Comparison of ENCODE assay signal across 23 cellular contexts in the genomic region with DNA sequence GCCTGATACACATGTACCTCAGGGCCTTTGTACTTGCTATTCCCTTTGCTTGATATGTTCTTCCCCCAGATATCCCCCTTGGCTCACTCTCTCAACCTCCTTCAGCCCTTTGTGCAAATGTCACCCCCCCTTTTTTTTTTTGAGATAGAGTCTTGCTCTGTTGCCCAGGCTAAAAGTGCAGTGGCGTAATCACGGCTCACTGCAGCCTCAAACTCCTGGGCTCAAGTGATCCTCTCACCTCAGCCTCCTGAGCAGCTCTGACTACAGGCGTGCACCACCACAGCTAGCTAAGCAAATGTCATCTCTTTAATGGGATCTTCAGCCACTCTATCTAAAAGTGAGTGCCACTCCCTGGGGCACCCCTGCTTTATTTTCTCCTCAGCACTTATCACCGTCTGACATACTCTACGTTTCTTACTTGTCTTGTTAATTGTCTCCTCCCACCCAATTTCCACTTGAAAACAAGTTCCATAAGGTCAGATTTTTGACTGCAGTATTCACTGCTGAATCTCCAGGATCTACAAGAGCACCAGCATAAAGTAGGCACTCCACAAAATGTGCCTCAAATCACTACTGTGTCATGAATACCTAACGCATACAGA. TPM values are rescaled to one million over a fixed set of nuclear protein-coding genes. Genes with fewer than 3 reads are reported as not detected.
DNase-seq lines count a peak whose midpoint lies in the region; ATAC-seq and TF ChIP-seq lines count a peak whose summit lies in the region.
"Had no signal": no experiment of that assay in that cellular context is flagged by ENCODE, and none has a peak within 500 bp of the region (broad histone marks: within the 10 kb centered on the region; RNA-seq: fewer than 3 reads in every experiment).

No MANE protein-coding gene starts in this region.

- no peaks in the 10 kb centered on the region for H3K4me1 ChIP-seq in HEK293 (ENCODE audit: control insufficient read depth, insufficient read depth, low read length)
- no peaks in the 10 kb centered on the region for H3K4me1 ChIP-seq in endodermal cell (ENCODE audit: control insufficient read depth, insufficient read depth, low read length)

- H3K27ac Mint-ChIP-seq in activated naive CD8-positive, alpha-beta T cell: peak overlapping the region; percentile 36
- H3K27ac Mint-ChIP-seq in activated naive CD8-positive, alpha-beta T cell treated with anti-CD3 and anti-CD28 coated beads for 36 hours: no peak overlapping the region
- peak overlapping the region; percentile 1 for H3K27ac Mint-ChIP-seq in endodermal cell
- H3K27ac Mint-ChIP-seq in stimulated activated effector memory CD8-positive, alpha-beta T cell treated with anti-CD3 and anti-CD28 coated beads, Interleukin-12 subunit alpha, Interleukin-12 subunit beta, amount 100 ng/mL, for 72 hours: peak overlapping the region; percentile 41

- WGBS in endodermal cell (ENCODE audit: insufficient coverage in 1 of 2, insufficient read length in 1 of 2), 2 experiments: 88 to 94% methylated on average over 6 of the region's 6 CpGs

- peaks cover 8 to 66% of the 10 kb centered on the region in 2 experiments; a peak in 2 of 3 replicates for H3K36me3 ChIP-seq in HEK293 (ENCODE audit: control insufficient read depth in 2 of 2, insufficient read depth in 1 of 2, low read length in 2 of 2)
- peaks cover 80% of the 10 kb centered on the region for H3K36me3 ChIP-seq in endodermal cell (ENCODE audit: control insufficient read depth, insufficient read depth, low read length)

- H3K9me3 Mint-ChIP-seq in activated naive CD8-positive, alpha-beta T cell (ENCODE audit: low read depth): no peaks in the 10 kb centered on the region
- H3K9me3 Mint-ChIP-seq in activated naive CD8-positive, alpha-beta T cell treated with anti-CD3 and anti-CD28 coated beads for 36 hours: no peaks in the 10 kb centered on the region
- no peaks in the 10 kb centered on the region for H3K9me3 Mint-ChIP-seq in endodermal cell
- no peaks in the 10 kb centered on the region for H3K9me3 Mint-ChIP-seq in stimulated activated effector memory CD8-positive, alpha-beta T cell treated with anti-CD3 and anti-CD28 coated beads, Interleukin-12 subunit alpha, Interleukin-12 subunit beta, amount 100 ng/mL, for 72 hours

- no peak overlapping the region for H3K27ac ChIP-seq in HEK293 (ENCODE audit: extremely low read depth, low read depth, low read length)
- no peak overlapping the region for H3K27ac ChIP-seq in endodermal cell (ENCODE audit: low read depth, low read length)
- H3K27ac ChIP-seq: BLaER1 treated with 17β-estradiol and CSF1 and Interleukin-3, amounts not matched to agents 10 nM and 100 nM had no signal

- H3K4me3 ChIP-seq in HEK293 (ENCODE audit: low read depth, low read length) (no peak overlapping the region), endodermal cell (ENCODE audit: low read length) (no peak overlapping the region)
- H3K4me3 ChIP-seq: BLaER1 treated with 17β-estradiol and CSF1 and Interleukin-3, amounts not matched to agents 10 nM and 100 nM; smooth muscle cell had no signal

- no peaks in the 10 kb centered on the region for H3K27me3 Mint-ChIP-seq in activated naive CD8-positive, alpha-beta T cell
- H3K27me3 Mint-ChIP-seq in activated naive CD8-positive, alpha-beta T cell treated with anti-CD3 and anti-CD28 coated beads for 36 hours: no peaks in the 10 kb centered on the region
- no peaks in the 10 kb centered on the region for H3K27me3 Mint-ChIP-seq in endodermal cell (ENCODE audit: insufficient read depth)

- H3K4me1 Mint-ChIP-seq in activated naive CD8-positive, alpha-beta T cell (ENCODE audit: low read depth): peaks cover 43% of the 10 kb centered on the region
- peaks cover 34% of the 10 kb centered on the region for H3K4me1 Mint-ChIP-seq in activated naive CD8-positive, alpha-beta T cell treated with anti-CD3 and anti-CD28 coated beads for 36 hours
- peaks cover 13% of the 10 kb centered on the region for H3K4me1 Mint-ChIP-seq in endodermal cell
- peaks cover 24% of the 10 kb centered on the region for H3K4me1 Mint-ChIP-seq in stimulated activated effector memory CD8-positive, alpha-beta T cell treated with anti-CD3 and anti-CD28 coated beads, Interleukin-12 subunit alpha, Interleukin-12 subunit beta, amount 100 ng/mL, for 72 hours

- H3K9ac ChIP-seq in endodermal cell (ENCODE audit: extremely low read depth, low read length, poor library complexity, severe bottlenecking): no peak overlapping the region
- H3K9ac ChIP-seq: BLaER1 treated with 17β-estradiol and CSF1 and Interleukin-3, amounts not matched to agents 10 nM and 100 nM had no signal

- no peak for DNase-seq in activated naive CD8-positive, alpha-beta T cell treated with anti-CD3 and anti-CD28 coated beads for 36 hours
- DNase-seq in endodermal cell: no peak
- no peak for DNase-seq in stimulated activated effector memory CD8-positive, alpha-beta T cell treated with anti-CD3 and anti-CD28 coated beads, Interleukin-12 subunit alpha, Interleukin-12 subunit beta, amount 100 ng/mL, for 72 hours (ENCODE audit: low spot score in 2 of 2)
- DNase-seq in LoVo (ENCODE audit: low spot score): no peak
- no peak for DNase-seq in kidney tubule cell (ENCODE audit: low spot score)
- DNase-seq: ACHN; activated CD4-positive, CD25-positive, alpha-beta regulatory T cell; activated effector memory CD4-positive, alpha-beta T cell treated with Interleukin-2 at 50 U/mL for 16 hours; caudate nucleus; foreskin melanocyte; HCEC 1CT; mesenchymal stem cell; NCI-H1417 treated with DMSO at 0.1 percent for 48 hours; NCI-H526; stimulated activated CD4-positive, alpha-beta T cell treated with anti-CD3 and anti-CD28 coated beads, Interleukin-4, amount 100 ng/mL, for 24 hours; substantia nigra; T-helper 9 cell had no signal

- no peak overlapping the region for H3K4me3 Mint-ChIP-seq in activated naive CD8-positive, alpha-beta T cell
- H3K4me3 Mint-ChIP-seq in activated naive CD8-positive, alpha-beta T cell treated with anti-CD3 and anti-CD28 coated beads for 36 hours: no peak overlapping the region
- H3K4me3 Mint-ChIP-seq in endodermal cell: no peak overlapping the region
- no peak overlapping the region for H3K4me3 Mint-ChIP-seq in stimulated activated effector memory CD8-positive, alpha-beta T cell treated with anti-CD3 and anti-CD28 coated beads, Interleukin-12 subunit alpha, Interleukin-12 subunit beta, amount 100 ng/mL, for 72 hours

- POLR2A ChIA-PET in HEK293 (lab: Yijun Ruan, JAX): no interaction called here

- CTCF ChIA-PET in HEK293 (lab: Yijun Ruan, JAX): no interaction called here

- TF ChIP-seq CTCF in HEK293 (tag by site-specific recombination; IDR thresholded peaks at IDR 0.05) (no peak), endodermal cell (conservative IDR thresholded peaks at IDR 0.05) (no peak)

- H3K9me3 ChIP-seq in HEK293 (ENCODE audit: control insufficient read depth, insufficient read depth, low read depth, low read length): no peaks in the 10 kb centered on the region
- no peaks in the 10 kb centered on the region for H3K9me3 ChIP-seq in endodermal cell (ENCODE audit: control insufficient read depth, low read length)
- H3K9me3 ChIP-seq: BLaER1 treated with 17β-estradiol and CSF1 and Interleukin-3, amounts not matched to agents 10 nM and 100 nM had no signal

- peaks cover 4% of the 10 kb centered on the region for H3K36me3 Mint-ChIP-seq in activated naive CD8-positive, alpha-beta T cell
- H3K36me3 Mint-ChIP-seq in activated naive CD8-positive, alpha-beta T cell treated with anti-CD3 and anti-CD28 coated beads for 36 hours: peaks cover 33% of the 10 kb centered on the region
- peaks cover 70% of the 10 kb centered on the region for H3K36me3 Mint-ChIP-seq in endodermal cell (ENCODE audit: low read depth)
- H3K36me3 Mint-ChIP-seq in stimulated activated effector memory CD8-positive, alpha-beta T cell treated with anti-CD3 and anti-CD28 coated beads, Interleukin-12 subunit alpha, Interleukin-12 subunit beta, amount 100 ng/mL, for 72 hours: peaks cover 90% of the 10 kb centered on the region

- no peaks in the 10 kb centered on the region for H3K27me3 ChIP-seq in endodermal cell (ENCODE audit: control insufficient read depth, insufficient read depth, low read length, poor library complexity, severe bottlenecking)
- H3K27me3 ChIP-seq: BLaER1 treated with 17β-estradiol and CSF1 and Interleukin-3, amounts not matched to agents 10 nM and 100 nM had no signal

- ATAC-seq in stimulated activated effector memory CD8-positive, alpha-beta T cell treated with anti-CD3 and anti-CD28 coated beads, Interleukin-12 subunit alpha, Interleukin-12 subunit beta, amount 100 ng/mL, for 72 hours: no peak
- ATAC-seq in activated CD4-positive, CD25-positive, alpha-beta regulatory T cell treated with anti-CD3 and anti-CD28 coated beads, Interleukin-2, amount 50 U/mL, for 24 hours: no peak
- ATAC-seq: SK-N-SH treated with all-trans-retinoic acid at 6 μM for 48 hours had no signal

TF ChIP-seq in HEK293, 187 proteins besides CTCF, POLR2A, EP300 and RAD21 (continues in another document):
- peak; percentile 76 for TF ChIP-seq ZNF623 (tag by site-specific recombination; IDR thresholded peaks at IDR 0.05)
- TF ChIP-seq SP2 (tag by site-specific recombination; IDR thresholded peaks at IDR 0.05): no peak

RNA-seq across cellular contexts. Expression of a gene that starts 14.6 kb away (rescaled TPM):
- total RNA-seq in activated naive CD8-positive, alpha-beta T cell treated with anti-CD3 and anti-CD28 coated beads for 36 hours: 10 to 100 TPM; 42.6 to 49.9 TPM
- 100 to 1,000 TPM; 104 to 127 TPM for total RNA-seq in endodermal cell
- 219 TPM for polyA plus RNA-seq in endodermal cell (2013, experiment 1 of 2)
- polyA plus RNA-seq in endodermal cell (2013, experiment 2 of 2): 181 TPM

RNA-seq across cellular contexts. Expression of a gene that starts 16.7 kb away (rescaled TPM):
- total RNA-seq in activated naive CD8-positive, alpha-beta T cell treated with anti-CD3 and anti-CD28 coated beads for 36 hours: 10 to 100 TPM; 43.8 to 43.9 TPM
- total RNA-seq in endodermal cell: 10 to 100 TPM; 30.9 to 32.5 TPM
- polyA plus RNA-seq in endodermal cell (2013, experiment 1 of 2): 30.2 TPM
- 26.9 TPM for polyA plus RNA-seq in endodermal cell (2013, experiment 2 of 2)

RNA-seq across cellular contexts. Expression of a gene that starts 39.7 kb away (rescaled TPM):
- total RNA-seq in activated naive CD8-positive, alpha-beta T cell treated with anti-CD3 and anti-CD28 coated beads for 36 hours: 10 to 100 TPM; 18.2 to 18.6 TPM
- 10 to 100 TPM; 20.7 to 30.1 TPM for total RNA-seq in endodermal cell
- 24.4 TPM for polyA plus RNA-seq in endodermal cell (2013, experiment 1 of 2)
- polyA plus RNA-seq in endodermal cell (2013, experiment 2 of 2): 22.9 TPM
